Comparison of ENCODE assay signal across 31 cellular contexts in genomic region chr6:156870926-156871539, GRCh38.
DNase-seq lines count a peak whose midpoint lies in the region; ATAC-seq, FAIRE-seq and TF ChIP-seq lines count a peak whose summit lies in the region.
"Had no signal": no experiment of that assay in that cellular context is flagged by ENCODE, and none has a peak within 500 bp of the region (broad histone marks: within the 10 kb centered on the region; RNA-seq: fewer than 3 reads in every experiment).

No MANE protein-coding gene starts in this region.

- no peaks in the 10 kb centered on the region for H3K9me3 Mint-ChIP-seq in CD14-positive monocyte
- H3K9me3 Mint-ChIP-seq in IgD-negative memory B cell: no peaks in the 10 kb centered on the region
- H3K9me3 Mint-ChIP-seq in astrocyte (ENCODE audit: unreplicated experiment): no peaks in the 10 kb centered on the region
- H3K9me3 Mint-ChIP-seq in naive B cell: no peaks in the 10 kb centered on the region
- no peaks in the 10 kb centered on the region for H3K9me3 Mint-ChIP-seq in activated naive CD4-positive, alpha-beta T cell treated with anti-CD3 and anti-CD28 coated beads, Interleukin-2, amount 10 ng/mL, durations not matched to agents 7 days and 5 days
- H3K9me3 Mint-ChIP-seq: activated CD4-positive, alpha-beta T cell treated with anti-CD3 and anti-CD28 coated beads, Interleukin-2, amount 10 ng/mL, durations not matched to agents 24 days and 14 days had no signal

- H3K4me3 ChIP-seq in astrocyte (ENCODE audit: insufficient read depth, low read depth, low read length) (no peak overlapping the region), colonic mucosa (no peak overlapping the region)
- H3K4me3 ChIP-seq: BLaER1 treated with 17β-estradiol and CSF1 and Interleukin-3, amounts not matched to agents 10 nM and 100 nM; gastroesophageal sphincter; pancreas; transverse colon had no signal

- TF ChIP-seq CTCF in CD14-positive monocyte (IDR thresholded peaks at IDR 0.05) (no peak), astrocyte (IDR thresholded peaks at IDR 0.05; ENCODE audit: insufficient read depth, low read depth, low read length) (no peak), colonic mucosa (IDR thresholded peaks at IDR 0.05) (no peak)

- intact Hi-C loops in CD14-positive monocyte (cut with micrococcal nuclease): no loop called here
- intact Hi-C loops in colonic mucosa (cut with DNase I): no loop called here

- CTCF ChIA-PET in activated naive CD4-positive, alpha-beta T cell treated with anti-CD3 and anti-CD28 coated beads, Interleukin-2, amount 10 ng/mL, durations not matched to agents 7 days and 5 days (lab: Charles Lee): no interaction called here

- H3K4me1 Mint-ChIP-seq in CD14-positive monocyte (peaks cover 45% of the 10 kb centered on the region), IgD-negative memory B cell (peaks cover 43 to 75% (median 62%) of the 10 kb centered on the region in 3 donors), astrocyte (ENCODE audit: low read depth, unreplicated experiment) (peaks cover 49% of the 10 kb centered on the region), naive B cell (peaks cover 61 to 96% (median 86%) of the 10 kb centered on the region in 3 donors)
- H3K4me1 Mint-ChIP-seq in activated naive CD4-positive, alpha-beta T cell treated with anti-CD3 and anti-CD28 coated beads, Interleukin-2, amount 10 ng/mL, durations not matched to agents 7 days and 5 days: peaks cover 22% of the 10 kb centered on the region

- no peak overlapping the region for H2AFZ ChIP-seq in astrocyte (ENCODE audit: low read depth, low read length)

- DNase-seq in CD14-positive monocyte (ENCODE audit: low spot score) (no peak), astrocyte (ENCODE audit: low read depth) (no peak), naive B cell (no peak), left lobe of liver (ENCODE audit: low spot score) (no peak), colonic mucosa (no peak)
- DNase-seq in activated naive CD4-positive, alpha-beta T cell treated with anti-CD3 and anti-CD28 coated beads, Interleukin-2, amount 10 ng/mL, durations not matched to agents 7 days and 5 days: no peak
- DNase-seq in stimulated activated naive CD4-positive, alpha-beta T cell treated with Interleukin-2 at 50 U/mL for 16 hours (lab: John Stamatoyannopoulos, UW): no peak
- DNase-seq: activated CD4-positive, alpha-beta T cell treated with anti-CD3 and anti-CD28 coated beads, Interleukin-2, amount 10 ng/mL, durations not matched to agents 24 days and 14 days; activated naive CD4-positive, alpha-beta T cell treated with anti-CD3 and anti-CD28 coated beads, Interleukin-2, amount 50 U/mL, for 16 hours; cortex of kidney; DMS79 treated with DMSO at 0.1 percent for 48 hours; GF-D8; hippocampal formation; left ventricle myocardium superior; NCI-H1417; NCI-H2029 treated with DMSO at 0.1 percent for 48 hours; NCI-H2227 treated with DMSO at 0.1 percent for 48 hours; NCI-H69; pancreas; small intestine; stimulated activated CD4-positive, alpha-beta T cell treated with anti-CD3 and anti-CD28 coated beads, Interleukin-1b, Interleukin-23, amount 100 ng/mL, for 48 hours; stimulated activated CD8-positive, alpha-beta memory T cell treated with anti-CD3 and anti-CD28 coated beads, Interleukin-4, amount 100 ng/mL, for 48 hours; transverse colon had no signal

- no peak for FAIRE-seq in astrocyte (lab: Jason Lieb, UNC)
- FAIRE-seq: bronchial epithelial cell, GM18507, H54, pancreas, small intestine had no signal

- ATAC-seq in naive B cell (ENCODE audit: low read depth in 2 of 2) (no peak), left lobe of liver (no peak)
- ATAC-seq: gastroesophageal sphincter, left ventricle myocardium superior, pancreas, SK-N-SH treated with all-trans-retinoic acid at 6 μM for 48 hours had no signal

- no peak overlapping the region for H3K4me3 Mint-ChIP-seq in CD14-positive monocyte
- H3K4me3 Mint-ChIP-seq in IgD-negative memory B cell: peak overlapping the region in 1 of 4 donors; percentile 12
- H3K4me3 Mint-ChIP-seq in astrocyte (ENCODE audit: unreplicated experiment): peak overlapping the region; percentile 37
- H3K4me3 Mint-ChIP-seq in naive B cell: no peak overlapping the region
- H3K4me3 Mint-ChIP-seq in activated naive CD4-positive, alpha-beta T cell treated with anti-CD3 and anti-CD28 coated beads, Interleukin-2, amount 10 ng/mL, durations not matched to agents 7 days and 5 days: no peak overlapping the region
- H3K4me3 Mint-ChIP-seq: activated CD4-positive, alpha-beta T cell treated with anti-CD3 and anti-CD28 coated beads, Interleukin-2, amount 10 ng/mL, durations not matched to agents 24 days and 14 days had no signal

- H3K27ac ChIP-seq in astrocyte (ENCODE audit: low read depth, low read length) (no peak overlapping the region), colonic mucosa (no peak overlapping the region)
- H3K27ac ChIP-seq: BLaER1 treated with 17β-estradiol and CSF1 and Interleukin-3, amounts not matched to agents 10 nM and 100 nM; gastroesophageal sphincter; pancreas; transverse colon; VCaP had no signal

- H3K4me1 ChIP-seq in astrocyte (ENCODE audit: insufficient read depth, low read length): peaks cover 9% of the 10 kb centered on the region
- H3K4me1 ChIP-seq in colonic mucosa: no peaks in the 10 kb centered on the region

- peaks cover 92% of the 10 kb centered on the region for H4K20me1 ChIP-seq in astrocyte (ENCODE audit: insufficient read depth, low read length)

- no peaks in the 10 kb centered on the region for H3K27me3 ChIP-seq in astrocyte (ENCODE audit: insufficient read depth, low read length)
- H3K27me3 ChIP-seq in colonic mucosa: no peaks in the 10 kb centered on the region
- H3K27me3 ChIP-seq: BLaER1 treated with 17β-estradiol and CSF1 and Interleukin-3, amounts not matched to agents 10 nM and 100 nM; gastroesophageal sphincter; pancreas; transverse colon had no signal

- H3K27me3 Mint-ChIP-seq in CD14-positive monocyte (ENCODE audit: low read depth in 3 of 3) (no peaks in the 10 kb centered on the region), IgD-negative memory B cell (no peaks in the 10 kb centered on the region), astrocyte (ENCODE audit: low read depth, unreplicated experiment) (no peaks in the 10 kb centered on the region), naive B cell (no peaks in the 10 kb centered on the region)
- H3K27me3 Mint-ChIP-seq in activated naive CD4-positive, alpha-beta T cell treated with anti-CD3 and anti-CD28 coated beads, Interleukin-2, amount 10 ng/mL, durations not matched to agents 7 days and 5 days: no peaks in the 10 kb centered on the region
- H3K27me3 Mint-ChIP-seq: activated CD4-positive, alpha-beta T cell treated with anti-CD3 and anti-CD28 coated beads, Interleukin-2, amount 10 ng/mL, durations not matched to agents 24 days and 14 days had no signal

- H3K4me2 ChIP-seq in astrocyte (ENCODE audit: low read length): no peak overlapping the region
- H3K4me2 ChIP-seq: BLaER1 treated with 17β-estradiol and CSF1 and Interleukin-3, amounts not matched to agents 10 nM and 100 nM had no signal

- H3K36me3 Mint-ChIP-seq in CD14-positive monocyte (peaks cover 15% of the 10 kb centered on the region in 2 donors), IgD-negative memory B cell (peaks cover 3% of the 10 kb centered on the region), astrocyte (ENCODE audit: low read depth, unreplicated experiment) (peaks cover 8% of the 10 kb centered on the region), naive B cell (peaks cover 0 to 4% of the 10 kb centered on the region in 2 donors)
- peaks cover 10% of the 10 kb centered on the region for H3K36me3 Mint-ChIP-seq in activated naive CD4-positive, alpha-beta T cell treated with anti-CD3 and anti-CD28 coated beads, Interleukin-2, amount 10 ng/mL, durations not matched to agents 7 days and 5 days

- H3K9me3 ChIP-seq in astrocyte (ENCODE audit: insufficient read depth, low read depth, low read length): no peaks in the 10 kb centered on the region
- H3K9me3 ChIP-seq in colonic mucosa: no peaks in the 10 kb centered on the region
- H3K9me3 ChIP-seq: gastroesophageal sphincter, pancreas, transverse colon had no signal

- H3K36me3 ChIP-seq in astrocyte (ENCODE audit: insufficient read depth, low read length) (no peaks in the 10 kb centered on the region), colonic mucosa (no peaks in the 10 kb centered on the region)
- H3K36me3 ChIP-seq: pancreas, transverse colon had no signal

- H3K9ac ChIP-seq in astrocyte (ENCODE audit: low read length) (no peak overlapping the region), colonic mucosa (ENCODE audit: low read depth in 2 of 2, low read length in 2 of 2) (no peak overlapping the region)
- H3K9ac ChIP-seq: BLaER1 treated with 17β-estradiol and CSF1 and Interleukin-3, amounts not matched to agents 10 nM and 100 nM had no signal

- H3K27ac Mint-ChIP-seq in CD14-positive monocyte (peak overlapping the region in 5 of 7 donors; percentile 12 to 69 (median 46)), IgD-negative memory B cell (peak overlapping the region; percentile 4 to 82 (median 23)), astrocyte (ENCODE audit: unreplicated experiment) (no peak overlapping the region), naive B cell (peak overlapping the region in 4 of 6 donors; percentile 25 to 79 (median 76))
- H3K27ac Mint-ChIP-seq in activated naive CD4-positive, alpha-beta T cell treated with anti-CD3 and anti-CD28 coated beads, Interleukin-2, amount 10 ng/mL, durations not matched to agents 7 days and 5 days: no peak overlapping the region
- H3K27ac Mint-ChIP-seq: activated CD4-positive, alpha-beta T cell treated with anti-CD3 and anti-CD28 coated beads, Interleukin-2, amount 10 ng/mL, durations not matched to agents 24 days and 14 days had no signal

- H3K79me2 ChIP-seq in astrocyte (ENCODE audit: insufficient read depth, low read length): peaks cover 99% of the 10 kb centered on the region

Comparison
In these comparisons a context has a peak if more than half of its experiments do, and no peak if none do; other contexts are left out.
1. H3K27ac Mint-ChIP-seq: peak in CD14-positive monocyte (5 of 7), IgD-negative memory B cell (3 of 3) and naive B cell (4 of 6); none in astrocyte (single experiment) and activated naive CD4-positive, alpha-beta T cell treated with anti-CD3 and anti-CD28 coated beads, Interleukin-2, amount 10 ng/mL, durations not matched to agents 7 days and 5 days (single experiment).